ENCODE assay signal across 15 cellular contexts in genomic region chr9:136558373-136558772, GRCh38. TPM values are rescaled to one million over a fixed set of nuclear protein-coding genes. Genes with fewer than 3 reads are reported as not detected.
DNase-seq lines count a peak whose midpoint lies in the region; ATAC-seq and TF ChIP-seq lines count a peak whose summit lies in the region.
"Had no signal": no experiment of that assay in that cellular context is flagged by ENCODE, and none has a peak within 500 bp of the region (broad histone marks: within the 10 kb centered on the region; RNA-seq: fewer than 3 reads in every experiment).

No MANE protein-coding gene starts in this region.

- peaks cover 5% of the 10 kb centered on the region for H3K4me1 ChIP-seq in Loucy (ENCODE audit: insufficient read depth, low read length, poor library complexity, severe bottlenecking)
- H3K4me1 ChIP-seq in mesenchymal stem cell (ENCODE audit: control insufficient read depth, insufficient read depth, low read depth, low read length) = peaks cover 11% of the 10 kb centered on the region
- H3K4me1 ChIP-seq: pancreas had no signal

- H3K27ac Mint-ChIP-seq in activated B cell treated with CpG ODN at 0.5 μM for 24 hours = no peak overlapping the region

- peak overlapping the region; percentile 29 for H4K91ac ChIP-seq in mesenchymal stem cell (ENCODE audit: low read length)

- H2BK15ac ChIP-seq in mesenchymal stem cell (ENCODE audit: low read depth, poor library complexity, severe bottlenecking) = no peak overlapping the region

- TF ChIP-seq CTCF in Loucy (conservative IDR thresholded peaks at IDR 0.05; ENCODE audit: low read length) = no peak
- no peak for TF ChIP-seq CTCF in activated B cell treated with CpG ODN at 0.5 μM for 24 hours (IDR thresholded peaks at IDR 0.05)

- no peaks in the 10 kb centered on the region for H3K36me3 ChIP-seq in Loucy (ENCODE audit: insufficient read depth, low read length)
- no peaks in the 10 kb centered on the region for H3K36me3 ChIP-seq in mesenchymal stem cell (ENCODE audit: control insufficient read depth in 1 of 2, insufficient read depth in 2 of 2, low read depth in 1 of 2, low read length in 2 of 2)
- H3K36me3 ChIP-seq: gastroesophageal sphincter, pancreas had no signal

- no peak overlapping the region for H3K4me3 Mint-ChIP-seq in activated B cell treated with CpG ODN at 0.5 μM for 24 hours

- H3K18ac ChIP-seq in mesenchymal stem cell (ENCODE audit: low read depth in 1 of 2, low read length in 2 of 2) = no peak overlapping the region

- 81% methylated on average over 5 of the region's 5 CpGs for WGBS in mesenchymal stem cell

- H3K9me3 Mint-ChIP-seq in activated B cell treated with CpG ODN at 0.5 μM for 24 hours = peaks cover 5% of the 10 kb centered on the region

- no peaks in the 10 kb centered on the region for H3K27me3 Mint-ChIP-seq in activated B cell treated with CpG ODN at 0.5 μM for 24 hours

- no peak overlapping the region for H3K23ac ChIP-seq in mesenchymal stem cell (ENCODE audit: low read length in 2 of 2)

- no peak overlapping the region for H4K8ac ChIP-seq in mesenchymal stem cell (ENCODE audit: low read length)

- no peak overlapping the region for H2AK5ac ChIP-seq in mesenchymal stem cell (ENCODE audit: low read length, severe bottlenecking)

- no peak overlapping the region for H3K27ac ChIP-seq in mesenchymal stem cell (ENCODE audit: low read length, poor library complexity, severe bottlenecking)
- H3K27ac ChIP-seq: gastroesophageal sphincter had no signal

- no peak overlapping the region for H3K4ac ChIP-seq in mesenchymal stem cell (ENCODE audit: low read depth in 1 of 2, low read length in 2 of 2)

- H3K4me2 ChIP-seq in Loucy (ENCODE audit: low read depth, low read length, poor library complexity, severe bottlenecking) (peak overlapping the region; percentile 24), mesenchymal stem cell (ENCODE audit: low read length, poor library complexity, severe bottlenecking) (no peak overlapping the region)

- H3K4me3 ChIP-seq in Loucy (ENCODE audit: low read length, poor library complexity, severe bottlenecking) (no peak overlapping the region), mesenchymal stem cell (ENCODE audit: insufficient read depth in 1 of 2, low read depth in 1 of 2, low read length in 2 of 2) (no peak overlapping the region)
- H3K4me3 ChIP-seq: gastroesophageal sphincter, pancreas had no signal

- no peaks in the 10 kb centered on the region for H3K36me3 Mint-ChIP-seq in activated B cell treated with CpG ODN at 0.5 μM for 24 hours (ENCODE audit: low read depth)

- H3F3A ChIP-seq in Loucy (ENCODE audit: low read depth) = no peaks in the 10 kb centered on the region

- H3K9ac ChIP-seq in Loucy (ENCODE audit: low read depth, low read length, poor library complexity, severe bottlenecking) = no peak overlapping the region
- H3K9ac ChIP-seq in mesenchymal stem cell (ENCODE audit: low read length) = no peak overlapping the region

- H3K9me3 ChIP-seq in Loucy (ENCODE audit: insufficient read depth, low read depth, low read length) (no peaks in the 10 kb centered on the region), mesenchymal stem cell (ENCODE audit: control insufficient read depth, low read length) (peaks cover 2% of the 10 kb centered on the region)
- H3K9me3 ChIP-seq: gastroesophageal sphincter, pancreas had no signal

- H3K27me3 ChIP-seq in Loucy (ENCODE audit: insufficient read depth, low read length, poor library complexity, severe bottlenecking) (no peaks in the 10 kb centered on the region), mesenchymal stem cell (ENCODE audit: control insufficient read depth in 1 of 2, insufficient read depth in 1 of 2, low read length in 2 of 2) (peaks cover 0 to 15% of the 10 kb centered on the region in 2 experiments)
- H3K27me3 ChIP-seq: gastroesophageal sphincter, pancreas had no signal

- H3K9me2 ChIP-seq in Loucy (replicated peaks; ENCODE audit: low read depth, low read length) = no peaks in the 10 kb centered on the region

- ATAC-seq in activated B cell treated with CpG ODN at 0.5 μM for 24 hours (ENCODE audit: low read depth) = peak; percentile 58
- ATAC-seq in GM18873 (IDR thresholded peaks at IDR 0.05; ENCODE audit: low FRiP score, unreplicated experiment) = no peak
- ATAC-seq in GM21528 (IDR thresholded peaks at IDR 0.05; ENCODE audit: low FRiP score, unreplicated experiment) = no peak
- ATAC-seq in GM21737 (IDR thresholded peaks at IDR 0.05; ENCODE audit: unreplicated experiment) = no peak
- ATAC-seq: gastroesophageal sphincter, SK-N-SH treated with all-trans-retinoic acid at 6 μM for 48 hours had no signal

- H3K4me1 Mint-ChIP-seq in activated B cell treated with CpG ODN at 0.5 μM for 24 hours = peaks cover 13% of the 10 kb centered on the region

- no peak overlapping the region for H3K14ac ChIP-seq in mesenchymal stem cell (ENCODE audit: low read length in 2 of 2)

- no peak overlapping the region for H2BK120ac ChIP-seq in mesenchymal stem cell (ENCODE audit: low read depth, low read length)

- intact Hi-C loops in activated B cell treated with CpG ODN at 0.5 μM for 24 hours (cut with micrococcal nuclease) = no loop called here

- DNase-seq in AML-193 (lab: John Stamatoyannopoulos, UW) (peak; percentile 46 to 67), activated B cell treated with CpG ODN at 0.5 μM for 24 hours (no peak), mesenchymal stem cell (no peak), COLO668 (lab: John Stamatoyannopoulos, UW; ENCODE audit: unreplicated experiment) (no peak)
- DNase-seq: activated CD4-positive, CD25-positive, alpha-beta regulatory T cell treated with anti-CD3 and anti-CD28 coated beads, Interleukin-2, amount 50 U/mL, for 72 hours; DMS79 treated with DMSO at 0.1 percent for 48 hours; NCI-H69; stimulated activated CD4-positive, alpha-beta T cell treated with anti-CD3 and anti-CD28 coated beads, Interleukin-15, amount 100 ng/mL, for 24 hours had no signal

- POLR2A ChIA-PET in activated B cell treated with CpG ODN at 0.5 μM for 24 hours (lab: Charles Lee) = interaction anchor here (0.7 kb wide), 1 partner anchor 54 kb away, joined by 3 read pairs; no protein-coding TSS in a partner anchor

- H4K20me1 ChIP-seq in Loucy (ENCODE audit: insufficient read depth, low read length, poor library complexity, severe bottlenecking) = no peaks in the 10 kb centered on the region

- CTCF ChIA-PET in activated B cell treated with CpG ODN at 0.5 μM for 24 hours (lab: Charles Lee) = no interaction called here

- no peaks in the 10 kb centered on the region for H3K79me1 ChIP-seq in mesenchymal stem cell (replicated peaks; ENCODE audit: low read length, poor library complexity, severe bottlenecking)

- H2AFZ ChIP-seq in Loucy (ENCODE audit: low read length) (no peak overlapping the region), mesenchymal stem cell (ENCODE audit: low read depth, low read length) (no peak overlapping the region)

- H3K79me2 ChIP-seq in Loucy (ENCODE audit: insufficient read depth, low read length) = no peaks in the 10 kb centered on the region

- no peak overlapping the region for H2BK12ac ChIP-seq in mesenchymal stem cell (ENCODE audit: low read length in 2 of 2)

- H2BK5ac ChIP-seq in mesenchymal stem cell (ENCODE audit: low read depth, low read length, poor library complexity, severe bottlenecking) = no peak overlapping the region

RNA-seq across cellular contexts. Expression of gene NOTCH1, which starts 12.5 kb away (rescaled TPM):
- total RNA-seq in activated B cell treated with CpG ODN at 0.5 μM for 24 hours = 24.9 and 26.6 TPM in 2 replicates
- polyA plus RNA-seq in mesenchymal stem cell (2013, experiment 1 of 2) = 15.4 TPM
- polyA plus RNA-seq in mesenchymal stem cell (2013, experiment 2 of 2) = 13.5 TPM

Comparison
In these comparisons a context has a peak if more than half of its experiments do, and no peak if none do; other contexts are left out.
1. DNase-seq: peak in AML-193 (2 of 2); none in activated B cell treated with CpG ODN at 0.5 μM for 24 hours (single experiment), mesenchymal stem cell (single experiment) and COLO668 (single experiment).